ENCODE assay signal across 27 cellular contexts in the genomic region with DNA sequence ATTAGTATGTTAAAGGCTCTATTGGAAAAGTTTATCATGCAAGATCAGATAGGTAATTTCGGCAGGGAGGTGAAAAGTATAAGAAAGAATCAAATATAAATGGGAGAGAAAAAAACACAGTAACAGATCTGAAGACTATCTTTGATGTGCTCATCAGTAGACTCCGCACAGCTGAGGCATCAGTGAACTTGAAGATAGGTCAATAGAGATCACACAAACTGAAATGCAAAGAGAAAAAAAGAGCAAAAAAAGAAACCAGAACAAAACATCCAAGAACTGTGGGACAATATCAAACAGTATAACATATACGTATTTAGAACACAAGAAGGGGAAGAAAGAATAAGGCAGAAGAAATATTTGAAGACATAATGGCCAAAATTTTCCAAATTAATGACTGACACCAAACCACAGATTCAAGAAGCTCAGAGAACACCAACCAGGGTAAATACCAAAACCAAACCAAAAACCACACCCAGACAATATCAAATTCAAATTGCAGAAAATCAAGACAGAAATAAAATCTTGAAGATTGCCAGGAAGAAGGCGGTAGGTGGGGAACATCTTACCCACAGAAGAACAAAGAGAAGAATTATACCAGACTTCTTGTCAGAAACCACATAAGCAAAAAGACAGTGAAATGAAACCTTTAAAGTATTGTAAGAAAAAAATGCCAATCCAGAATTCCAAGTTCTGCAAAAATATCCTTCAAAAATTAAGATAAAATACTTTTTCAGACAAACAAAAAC. TPM values are rescaled to one million over a fixed set of nuclear protein-coding genes. Genes with fewer than 3 reads are reported as not detected.
A peak's percentile ranks its signal among the peaks of the same experiment; 100 is the strongest.
DNase-seq lines count a peak whose midpoint lies in the region; ATAC-seq, FAIRE-seq and TF ChIP-seq lines count a peak whose summit lies in the region.
"Had no signal": no experiment of that assay in that cellular context is flagged by ENCODE, and none has a peak within 500 bp of the region (broad histone marks: within the 10 kb centered on the region; RNA-seq: fewer than 3 reads in every experiment).

No MANE protein-coding gene starts in this region.

- no peaks in the 10 kb centered on the region for H3K36me3 Mint-ChIP-seq in activated naive CD4-positive, alpha-beta T cell treated with anti-CD3 and anti-CD28 coated beads, Interleukin-2, amount 50 U/mL, for 24 hours
- no peaks in the 10 kb centered on the region for H3K36me3 Mint-ChIP-seq in activated naive CD8-positive, alpha-beta T cell treated with anti-CD3 and anti-CD28 coated beads, Interleukin-2, amount 10 ng/mL, durations not matched to agents 7 days and 5 days
- no peaks in the 10 kb centered on the region for H3K36me3 Mint-ChIP-seq in naive thymus-derived CD8-positive, alpha-beta T cell

- no peak for FAIRE-seq in GM12891 (lab: Jason Lieb, UNC)
- FAIRE-seq: GM12892 had no signal

- no peaks in the 10 kb centered on the region for H3K9me3 Mint-ChIP-seq in activated naive CD4-positive, alpha-beta T cell treated with anti-CD3 and anti-CD28 coated beads, Interleukin-2, amount 50 U/mL, for 24 hours
- H3K9me3 Mint-ChIP-seq in activated naive CD8-positive, alpha-beta T cell treated with anti-CD3 and anti-CD28 coated beads, Interleukin-2, amount 10 ng/mL, durations not matched to agents 7 days and 5 days, result no peaks in the 10 kb centered on the region
- H3K9me3 Mint-ChIP-seq in naive thymus-derived CD8-positive, alpha-beta T cell, result peaks cover 0 to 14% (median 0%) of the 10 kb centered on the region in 9 donors

- H3K4me3 ChIP-seq in Jurkat, Clone E6-1 (ENCODE audit: low read length), result no peak overlapping the region

- DNase-seq in activated naive CD4-positive, alpha-beta T cell treated with Interleukin-2 at 50 U/mL for 16 hours, result no peak
- DNase-seq in Jurkat, Clone E6-1 (ENCODE audit: low read depth, low spot score), result peak; percentile 9
- no peak for DNase-seq in activated naive CD8-positive, alpha-beta T cell treated with anti-CD3 and anti-CD28 coated beads, Interleukin-2, amount 10 ng/mL, durations not matched to agents 7 days and 5 days
- peak in 5 of 10 donors; percentile 4 to 60 (median 43) for DNase-seq in naive thymus-derived CD8-positive, alpha-beta T cell
- DNase-seq in GM12891 (ENCODE audit: insufficient read length, low spot score), result no peak
- DNase-seq: C1 segment of cervical spinal cord, Calu3, DMS79 treated with DMSO at 0.1 percent for 48 hours, GF-D8, NCI-H1092, NCI-H1417 treated with DMSO at 0.1 percent for 48 hours, NCI-H1694 treated with DMSO at 0.1 percent for 48 hours, NCI-H2081 treated with DMSO at 0.1 percent for 48 hours, NCI-H2171, NCI-H226, NCI-H510A, NCI-H69, SHP77 had no signal

- H3K27ac Mint-ChIP-seq in activated naive CD4-positive, alpha-beta T cell treated with anti-CD3 and anti-CD28 coated beads, Interleukin-2, amount 50 U/mL, for 24 hours, result peak overlapping the region; percentile 52
- H3K27ac Mint-ChIP-seq in activated naive CD8-positive, alpha-beta T cell treated with anti-CD3 and anti-CD28 coated beads, Interleukin-2, amount 10 ng/mL, durations not matched to agents 7 days and 5 days, result no peak overlapping the region
- H3K27ac Mint-ChIP-seq in naive thymus-derived CD8-positive, alpha-beta T cell, result peak overlapping the region; percentile 20 to 89 (median 69)

- TF ChIP-seq POLR2A in GM12891 (IDR thresholded peaks at IDR 0.05; ENCODE audit: low read depth, low read length), result no peak

- no peaks in the 10 kb centered on the region for H3K27me3 Mint-ChIP-seq in activated naive CD4-positive, alpha-beta T cell treated with anti-CD3 and anti-CD28 coated beads, Interleukin-2, amount 50 U/mL, for 24 hours
- H3K27me3 Mint-ChIP-seq in activated naive CD8-positive, alpha-beta T cell treated with anti-CD3 and anti-CD28 coated beads, Interleukin-2, amount 10 ng/mL, durations not matched to agents 7 days and 5 days, result no peaks in the 10 kb centered on the region
- H3K27me3 Mint-ChIP-seq in naive thymus-derived CD8-positive, alpha-beta T cell, result no peaks in the 10 kb centered on the region

- ATAC-seq in activated naive CD8-positive, alpha-beta T cell treated with anti-CD3 and anti-CD28 coated beads, Interleukin-2, amount 10 ng/mL, durations not matched to agents 7 days and 5 days (ENCODE audit: low read depth), result no peak
- ATAC-seq in naive thymus-derived CD8-positive, alpha-beta T cell, result peak; percentile 86 to 88
- ATAC-seq in GM21723 (IDR thresholded peaks at IDR 0.05; ENCODE audit: unreplicated experiment), result no peak
- no peak for ATAC-seq in HG03139 (IDR thresholded peaks at IDR 0.05; ENCODE audit: unreplicated experiment)
- ATAC-seq: HCT116, Panc1 had no signal

- H3K4me3 Mint-ChIP-seq in activated naive CD4-positive, alpha-beta T cell treated with anti-CD3 and anti-CD28 coated beads, Interleukin-2, amount 50 U/mL, for 24 hours, result peak overlapping the region; percentile 72
- peak overlapping the region; percentile 20 for H3K4me3 Mint-ChIP-seq in activated naive CD8-positive, alpha-beta T cell treated with anti-CD3 and anti-CD28 coated beads, Interleukin-2, amount 10 ng/mL, durations not matched to agents 7 days and 5 days
- peak overlapping the region; percentile 4 to 75 (median 60) for H3K4me3 Mint-ChIP-seq in naive thymus-derived CD8-positive, alpha-beta T cell
- H3K4me3 Mint-ChIP-seq: IgD-negative memory B cell had no signal

- H3K4me1 Mint-ChIP-seq in activated naive CD4-positive, alpha-beta T cell treated with anti-CD3 and anti-CD28 coated beads, Interleukin-2, amount 50 U/mL, for 24 hours, result peaks cover 55% of the 10 kb centered on the region
- peaks cover 6% of the 10 kb centered on the region for H3K4me1 Mint-ChIP-seq in activated naive CD8-positive, alpha-beta T cell treated with anti-CD3 and anti-CD28 coated beads, Interleukin-2, amount 10 ng/mL, durations not matched to agents 7 days and 5 days
- peaks cover 15 to 42% (median 25%) of the 10 kb centered on the region in 4 donors for H3K4me1 Mint-ChIP-seq in naive thymus-derived CD8-positive, alpha-beta T cell

- POLR2A ChIA-PET in activated naive CD8-positive, alpha-beta T cell treated with anti-CD3 and anti-CD28 coated beads, Interleukin-2, amount 10 ng/mL, durations not matched to agents 7 days and 5 days (lab: Charles Lee), result no interaction called here
- POLR2A ChIA-PET in naive thymus-derived CD8-positive, alpha-beta T cell (lab: Charles Lee), result no interaction called here

TF ChIP-seq in GM12891, 5 proteins besides CTCF, POLR2A, EP300 and RAD21:
- no peak for TF ChIP-seq TAF1 (IDR thresholded peaks at IDR 0.05; ENCODE audit: low read depth, low read length)
- no peak for TF ChIP-seq SPI1 (IDR thresholded peaks at IDR 0.05; ENCODE audit: low read depth, low read length)
- TF ChIP-seq POLR2AphosphoS5 (IDR thresholded peaks at IDR 0.05; ENCODE audit: low read depth, low read length), result no peak
- no peak for TF ChIP-seq POU2F2 (IDR thresholded peaks at IDR 0.05; ENCODE audit: low read depth, low read length)
- TF ChIP-seq PAX5 (IDR thresholded peaks at IDR 0.05; ENCODE audit: insufficient read depth, low read length, severe bottlenecking), result no peak

RNA-seq across cellular contexts. Expression of gene PFKFB1, which starts 29.0 kb away (rescaled TPM):
- not detected for polyA plus RNA-seq in Jurkat, Clone E6-1 (2012; ENCODE audit: insufficient read depth, insufficient read length)
- under 1 TPM; 0.44 to 0.65 TPM for total RNA-seq in activated naive CD8-positive, alpha-beta T cell treated with anti-CD3 and anti-CD28 coated beads, Interleukin-2, amount 10 ng/mL, durations not matched to agents 7 days and 5 days
- 1 to 10 TPM in 1 of 2 experiments, under 1 TPM in 1; 0.44 to 1.1 TPM for total RNA-seq in naive thymus-derived CD8-positive, alpha-beta T cell
- polyA plus RNA-seq in naive thymus-derived CD8-positive, alpha-beta T cell, result under 1 TPM; 0.16 to 0.31 (median 0.26) TPM
- polyA plus RNA-seq in GM12891 (2012; ENCODE audit: low read depth, missing spikeins), result 0.15 TPM
- total RNA-seq: H4, SK-MEL-5 had no signal
- polyA plus RNA-seq: IgD-negative memory B cell had no signal

RNA-seq across cellular contexts. Expression of gene APEX2, which starts 35.2 kb away (rescaled TPM):
- 37.3 TPM for polyA plus RNA-seq in Jurkat, Clone E6-1 (2012; ENCODE audit: insufficient read depth, insufficient read length)
- total RNA-seq in activated naive CD8-positive, alpha-beta T cell treated with anti-CD3 and anti-CD28 coated beads, Interleukin-2, amount 10 ng/mL, durations not matched to agents 7 days and 5 days, result 10 to 100 TPM; 23.7 to 25.2 TPM
- total RNA-seq in naive thymus-derived CD8-positive, alpha-beta T cell, result 10 to 100 TPM; 13.5 to 14.0 TPM
- polyA plus RNA-seq in naive thymus-derived CD8-positive, alpha-beta T cell, result 10 to 100 TPM; 20.4 to 21.6 (median 21.2) TPM
- 22.4 TPM for polyA plus RNA-seq in GM12891 (2012; ENCODE audit: low read depth, missing spikeins)

RNA-seq across cellular contexts. Expression of gene TRO, which starts 44.3 kb away (rescaled TPM):
- 36.7 TPM for polyA plus RNA-seq in Jurkat, Clone E6-1 (2012; ENCODE audit: insufficient read depth, insufficient read length)
- 1 to 10 TPM; 3.6 to 3.9 TPM for total RNA-seq in activated naive CD8-positive, alpha-beta T cell treated with anti-CD3 and anti-CD28 coated beads, Interleukin-2, amount 10 ng/mL, durations not matched to agents 7 days and 5 days
- total RNA-seq in naive thymus-derived CD8-positive, alpha-beta T cell, result 1 to 10 TPM; 3.2 to 4.0 TPM
- polyA plus RNA-seq in naive thymus-derived CD8-positive, alpha-beta T cell, result 1 to 10 TPM in 2 of 3 donors, under 1 TPM in 1; 0.48 to 2.6 (median 1.2) TPM
- polyA plus RNA-seq in GM12891 (2012; ENCODE audit: low read depth, missing spikeins), result 7.3 TPM
- total RNA-seq: Calu3 had no signal

Comparison
In these comparisons a context has a peak if more than half of its experiments do, and no peak if none do; other contexts are left out.
1. H3K4me3 Mint-ChIP-seq: peak in every context shown above with its lines; median percentile 72 in activated naive CD4-positive, alpha-beta T cell treated with anti-CD3 and anti-CD28 coated beads, Interleukin-2, amount 50 U/mL, for 24 hours; 60 in naive thymus-derived CD8-positive, alpha-beta T cell; 20 in activated naive CD8-positive, alpha-beta T cell treated with anti-CD3 and anti-CD28 coated beads, Interleukin-2, amount 10 ng/mL, durations not matched to agents 7 days and 5 days.
2. ATAC-seq: peak in naive thymus-derived CD8-positive, alpha-beta T cell (2 of 2); none in activated naive CD8-positive, alpha-beta T cell treated with anti-CD3 and anti-CD28 coated beads, Interleukin-2, amount 10 ng/mL, durations not matched to agents 7 days and 5 days (single experiment), GM21723 (single experiment) and HG03139 (single experiment).